In genomic region chr19:55198651-55199050, GRCh38 we compare ENCODE assay signal across 16 cellular contexts. TPM values are rescaled to one million over a fixed set of nuclear protein-coding genes. Genes with fewer than 3 reads are reported as not detected.
A peak's percentile ranks its signal among the peaks of the same experiment; 100 is the strongest.
DNase-seq lines count a peak whose midpoint lies in the region; ATAC-seq, FAIRE-seq and TF ChIP-seq lines count a peak whose summit lies in the region.
"Had no signal": no experiment of that assay in that cellular context is flagged by ENCODE, and none has a peak within 500 bp of the region (broad histone marks: within the 10 kb centered on the region; RNA-seq: fewer than 3 reads in every experiment).

No MANE protein-coding gene starts in this region.

- no peak for DNase-seq in SK-N-SH
- DNase-seq in hepatocyte (ENCODE audit: low spot score) = peak; percentile 5
- no peak for DNase-seq in neuronal stem cell (ENCODE audit: low spot score)
- no peak for DNase-seq in GM12892 (ENCODE audit: insufficient read length)
- DNase-seq in RKO (ENCODE audit: low spot score) = no peak
- no peak for DNase-seq in stimulated activated naive CD4-positive, alpha-beta T cell (lab: John Stamatoyannopoulos, UW)
- DNase-seq: AML-193; Caco-2; CD8-positive, alpha-beta memory T cell; GOT3; H9 had no signal

- H3K14ac ChIP-seq in neuronal stem cell (ENCODE audit: low read length) = no peak overlapping the region

- CTCF ChIA-PET in SK-N-SH (lab: Yijun Ruan, JAX) = interaction anchor here (1.4 kb wide), 1 partner anchor 269 kb away, joined by 4 read pairs; no protein-coding TSS in a partner anchor

- no peak for TF ChIP-seq POLR2A in GM12892 (IDR thresholded peaks at IDR 0.05; ENCODE audit: low read depth, low read length)

- H2BK5ac ChIP-seq in neuronal stem cell (ENCODE audit: low read length) = no peak overlapping the region

- H2BK120ac ChIP-seq in neuronal stem cell (ENCODE audit: low read depth, low read length) = no peak overlapping the region

- no peak for FAIRE-seq in GM12892 (lab: Jason Lieb, UNC)

- H2AK5ac ChIP-seq in neuronal stem cell (ENCODE audit: low read depth, low read length) = no peak overlapping the region

- ATAC-seq in SK-N-SH treated with all-trans-retinoic acid at 6 μM for 48 hours = no peak

- no peak for TF ChIP-seq CTCF in SK-N-SH (IDR thresholded peaks at IDR 0.05)
- no peak for TF ChIP-seq CTCF in hepatocyte (IDR thresholded peaks at IDR 0.05; ENCODE audit: poor library complexity)

- TF ChIP-seq RAD21 in SK-N-SH (IDR thresholded peaks at IDR 0.05; ENCODE audit: low read length) = no peak

- H3K4ac ChIP-seq in neuronal stem cell (ENCODE audit: low read length) = no peak overlapping the region

- no peak overlapping the region for H4K8ac ChIP-seq in neuronal stem cell (ENCODE audit: low read depth, low read length)

- peak overlapping the region; percentile 73 for H3K23ac ChIP-seq in neuronal stem cell (ENCODE audit: low read depth, low read length, poor library complexity)

- no peaks in the 10 kb centered on the region for H3K79me1 ChIP-seq in neuronal stem cell (ENCODE audit: low read depth, low read length)

- POLR2A ChIA-PET in SK-N-SH (lab: Yijun Ruan, JAX) = interaction anchor here (1.5 kb wide), 1 partner anchor 8 kb away, joined by 4 read pairs; no protein-coding TSS in a partner anchor

- H3K79me2 ChIP-seq in SK-N-SH (ENCODE audit: insufficient read depth) (no peaks in the 10 kb centered on the region), hepatocyte (no peaks in the 10 kb centered on the region)

- no peaks in the 10 kb centered on the region for H3F3A ChIP-seq in SK-N-SH (replicated peaks; ENCODE audit: insufficient read depth)

- no peaks in the 10 kb centered on the region for H3K9me3 ChIP-seq in SK-N-SH
- H3K9me3 ChIP-seq in hepatocyte (ENCODE audit: low read depth) = no peaks in the 10 kb centered on the region
- no peaks in the 10 kb centered on the region for H3K9me3 ChIP-seq in neuronal stem cell (replicated peaks in 1 of 2; ENCODE audit: control insufficient read depth in 2 of 2, insufficient read depth in 1 of 2, low read depth in 1 of 2, low read length in 2 of 2)
- H3K9me3 ChIP-seq: BLaER1, Caco-2 had no signal

- 65% methylated on average over 5 of the region's 5 CpGs for WGBS in SK-N-SH (ENCODE audit: low lambda C conversion rate)
- WGBS in hepatocyte (ENCODE audit: low lambda C conversion rate, missing lambda C conversion rate) = 73% methylated on average over 5 of the region's 5 CpGs
- WGBS in neuronal stem cell (ENCODE audit: extremely low coverage in 2 of 2, insufficient read length in 2 of 2, insufficient replicate concordance in 1 of 2), 2 donors = no CpG with 5 or more reads among the region's 5 CpGs

- H2AFZ ChIP-seq in SK-N-SH (ENCODE audit: low read depth) (no peak overlapping the region), hepatocyte (no peak overlapping the region), neuronal stem cell (ENCODE audit: low read length) (no peak overlapping the region)

- H3K27me3 ChIP-seq in SK-N-SH (ENCODE audit: insufficient read depth) (no peaks in the 10 kb centered on the region), hepatocyte (no peaks in the 10 kb centered on the region), neuronal stem cell (ENCODE audit: control insufficient read depth in 3 of 3, insufficient read depth in 3 of 3, low read depth in 1 of 3, low read length in 3 of 3) (peaks cover 0 to 2% (median 0%) of the 10 kb centered on the region in 3 experiments)
- H3K27me3 ChIP-seq: BLaER1 had no signal

- H3K27ac ChIP-seq in SK-N-SH (ENCODE audit: low read depth in 2 of 2, low read length in 1 of 2) (no peak overlapping the region), hepatocyte (no peak overlapping the region), neuronal stem cell (replicated peaks; ENCODE audit: low read length) (no peak overlapping the region)
- H3K27ac ChIP-seq: 22Rv1, BLaER1 had no signal

- no peak overlapping the region for H3K18ac ChIP-seq in neuronal stem cell (ENCODE audit: low read length)

- peak overlapping the region; percentile 24 for H4K91ac ChIP-seq in neuronal stem cell (ENCODE audit: low read depth, low read length, poor library complexity)

- H3K4me3 ChIP-seq in SK-N-SH (ENCODE audit: low read depth in 2 of 2, low read length in 1 of 2) (no peak overlapping the region), hepatocyte (no peak overlapping the region), neuronal stem cell (ENCODE audit: low read length in 2 of 2) (no peak overlapping the region)
- H3K4me3 ChIP-seq: BLaER1 had no signal

- H3K9me2 ChIP-seq in SK-N-SH (no peaks in the 10 kb centered on the region), hepatocyte (replicated peaks; ENCODE audit: insufficient read depth) (no peaks in the 10 kb centered on the region)

- H3K36me3 ChIP-seq in SK-N-SH (replicated peaks in 1 of 2; ENCODE audit: control insufficient read depth in 1 of 2, insufficient read depth in 2 of 2, low read length in 1 of 2) = no peaks in the 10 kb centered on the region
- no peaks in the 10 kb centered on the region for H3K36me3 ChIP-seq in hepatocyte (replicated peaks; ENCODE audit: insufficient read depth, low read depth)
- H3K36me3 ChIP-seq in neuronal stem cell (replicated peaks in 1 of 2; ENCODE audit: control insufficient read depth in 2 of 2, insufficient read depth in 2 of 2, low read length in 2 of 2) = no peaks in the 10 kb centered on the region
- H3K36me3 ChIP-seq: BLaER1 had no signal

- H3K9ac ChIP-seq in SK-N-SH (no peak overlapping the region), neuronal stem cell (ENCODE audit: low read depth, low read length, poor library complexity) (no peak overlapping the region)
- H3K9ac ChIP-seq: BLaER1 had no signal

- TF ChIP-seq EP300 in SK-N-SH (IDR thresholded peaks at IDR 0.05; ENCODE audit: borderline replicate concordance in 1 of 2, low read depth in 1 of 2, low read length in 1 of 2) = no peak

- H2BK12ac ChIP-seq in neuronal stem cell (ENCODE audit: low read length) = no peak overlapping the region

- no peaks in the 10 kb centered on the region for H4K20me1 ChIP-seq in SK-N-SH (ENCODE audit: insufficient read depth)
- no peaks in the 10 kb centered on the region for H4K20me1 ChIP-seq in hepatocyte (ENCODE audit: insufficient read depth, poor library complexity, severe bottlenecking)
- H4K20me1 ChIP-seq: BLaER1 had no signal

- no peak overlapping the region for H3K4me2 ChIP-seq in SK-N-SH
- H3K4me2 ChIP-seq in hepatocyte = no peak overlapping the region
- no peak overlapping the region for H3K4me2 ChIP-seq in neuronal stem cell (ENCODE audit: insufficient read depth, low read length, poor library complexity, severe bottlenecking)
- H3K4me2 ChIP-seq: BLaER1 had no signal

- H2BK15ac ChIP-seq in neuronal stem cell (ENCODE audit: low read length) = no peak overlapping the region

- H3K4me1 ChIP-seq in SK-N-SH (ENCODE audit: control insufficient read depth in 1 of 2, insufficient read depth in 2 of 2, low read depth in 1 of 2, low read length in 1 of 2) = no peaks in the 10 kb centered on the region
- H3K4me1 ChIP-seq in hepatocyte (ENCODE audit: insufficient read depth) = no peaks in the 10 kb centered on the region
- peaks cover 0 to 4% of the 10 kb centered on the region in 2 donors for H3K4me1 ChIP-seq in neuronal stem cell (ENCODE audit: control insufficient read depth in 2 of 2, insufficient read depth in 1 of 2, low read depth in 1 of 2, low read length in 2 of 2)
- H3K4me1 ChIP-seq: Caco-2 had no signal

TF ChIP-seq in SK-N-SH, 30 proteins besides CTCF, POLR2A, EP300 and RAD21 (continues in another document):
- TF ChIP-seq TEAD4 (IDR thresholded peaks at IDR 0.05; ENCODE audit: borderline replicate concordance, insufficient read depth) = no peak

TF ChIP-seq in PFSK-1, 5 proteins besides CTCF, POLR2A, EP300 and RAD21 (continues in another document):
- TF ChIP-seq TAF1 (IDR thresholded peaks at IDR 0.05; ENCODE audit: borderline replicate concordance, insufficient read depth, low read length) = no peak

RNA-seq across cellular contexts. Expression of gene PTPRH, which starts 10.7 kb away (rescaled TPM):
- polyA plus RNA-seq in SK-N-SH (2012; rRNA removed) (0.86 and 1.1 TPM in 2 replicates), hepatocyte (7.2 and 7.3 TPM in 2 replicates)
- polyA plus RNA-seq in SK-N-SH (2012; cell fraction: cytosol; rRNA removed) = 0.21 and 0.84 TPM in 2 replicates
- polyA plus RNA-seq in SK-N-SH (2012; cell fraction: nucleus; rRNA removed) = 1.5 and 1.9 TPM in 2 replicates
- polyA plus RNA-seq in PFSK-1 (2012; ENCODE audit: insufficient read length, low read depth) = 26.9 TPM
- 30.9 and 31.5 TPM in 2 replicates for total RNA-seq in hepatocyte
- polyA plus RNA-seq in neuronal stem cell (2013, experiment 1 of 2) = 0.29 TPM
- polyA plus RNA-seq in neuronal stem cell (2013, experiment 2 of 2) = 0.17 TPM
- polyA plus RNA-seq in GM12892 (2012; ENCODE audit: missing spikeins) = not detected
- total RNA-seq: CD8-positive, alpha-beta memory T cell had no signal
- polyA plus RNA-seq: CD8-positive, alpha-beta memory T cell; IgD-negative memory B cell had no signal

RNA-seq across cellular contexts. Expression of gene SYT5, which starts 18.6 kb away (rescaled TPM):
- polyA plus RNA-seq in SK-N-SH (2012; rRNA removed) (0.21 and 0.39 TPM in 2 replicates), hepatocyte (0.86 and 0.98 TPM in 2 replicates)
- 0.36 and 1.2 TPM in 2 replicates for polyA plus RNA-seq in SK-N-SH (2012; cell fraction: cytosol; rRNA removed)
- polyA plus RNA-seq in SK-N-SH (2012; cell fraction: nucleus; rRNA removed) = 1.1 and 2.2 TPM in 2 replicates
- 0.72 TPM for polyA plus RNA-seq in PFSK-1 (2012; ENCODE audit: insufficient read length, low read depth)
- total RNA-seq in hepatocyte = 0.60 and 1.4 TPM in 2 replicates
- 0.14 TPM for polyA plus RNA-seq in neuronal stem cell (2013, experiment 1 of 2)
- polyA plus RNA-seq in neuronal stem cell (2013, experiment 2 of 2) = 0.26 TPM
- not detected for polyA plus RNA-seq in GM12892 (2012; ENCODE audit: missing spikeins)
- total RNA-seq: Caco-2; CD8-positive, alpha-beta memory T cell had no signal

RNA-seq across cellular contexts. Expression of gene TMEM86B, which starts 29.9 kb away (rescaled TPM):
- 2.0 and 3.0 TPM in 2 replicates for polyA plus RNA-seq in SK-N-SH (2012; rRNA removed)
- polyA plus RNA-seq in SK-N-SH (2012; cell fraction: cytosol; rRNA removed) = 0.64 and 1.2 TPM in 2 replicates
- polyA plus RNA-seq in SK-N-SH (2012; cell fraction: nucleus; rRNA removed) = 17.1 and 28.6 TPM in 2 replicates
- polyA plus RNA-seq in PFSK-1 (2012; ENCODE audit: insufficient read length, low read depth) = 11.2 TPM
- total RNA-seq in hepatocyte = 18.6 and 21.1 TPM in 2 replicates
- polyA plus RNA-seq in hepatocyte = 48.6 and 62.3 TPM in 2 replicates
- 3.0 TPM for polyA plus RNA-seq in neuronal stem cell (2013, experiment 1 of 2)
- 3.0 TPM for polyA plus RNA-seq in neuronal stem cell (2013, experiment 2 of 2)
- polyA plus RNA-seq in GM12892 (2012; ENCODE audit: missing spikeins) = 2.0 TPM

RNA-seq across cellular contexts. Expression of gene DNAAF3, which starts 32.2 kb away (rescaled TPM):
- polyA plus RNA-seq in SK-N-SH (2012; rRNA removed) (2.4 and 2.5 TPM in 2 replicates), hepatocyte (3.8 and 4.9 TPM in 2 replicates)
- 0.53 and 0.93 TPM in 2 replicates for polyA plus RNA-seq in SK-N-SH (2012; cell fraction: cytosol; rRNA removed)
- 10.9 and 16.6 TPM in 2 replicates for polyA plus RNA-seq in SK-N-SH (2012; cell fraction: nucleus; rRNA removed)
- polyA plus RNA-seq in PFSK-1 (2012; ENCODE audit: insufficient read length, low read depth) = 36.8 TPM
- 0.17 and 1.9 TPM in 2 replicates for total RNA-seq in hepatocyte
- 6.3 TPM for polyA plus RNA-seq in neuronal stem cell (2013, experiment 1 of 2)
- 6.0 TPM for polyA plus RNA-seq in neuronal stem cell (2013, experiment 2 of 2)
- not detected for polyA plus RNA-seq in GM12892 (2012; ENCODE audit: missing spikeins)
- polyA plus RNA-seq: CD8-positive, alpha-beta memory T cell; IgD-negative memory B cell had no signal

RNA-seq across cellular contexts. Expression of gene TNNI3, which starts 41.1 kb away (rescaled TPM):
- polyA plus RNA-seq in SK-N-SH (2012; rRNA removed) (9.1 and 11.4 TPM in 2 replicates), hepatocyte (1.4 and 1.6 TPM in 2 replicates)
- 8.5 and 9.3 TPM in 2 replicates for polyA plus RNA-seq in SK-N-SH (2012; cell fraction: cytosol; rRNA removed)
- polyA plus RNA-seq in SK-N-SH (2012; cell fraction: nucleus; rRNA removed) = 6.4 and 7.0 TPM in 2 replicates
- 5.7 TPM for polyA plus RNA-seq in PFSK-1 (2012; ENCODE audit: insufficient read length, low read depth)
- 1.4 and 2.9 TPM in 2 replicates for total RNA-seq in hepatocyte
- 38.0 TPM for polyA plus RNA-seq in neuronal stem cell (2013, experiment 1 of 2)
- 36.6 TPM for polyA plus RNA-seq in neuronal stem cell (2013, experiment 2 of 2)
- not detected for polyA plus RNA-seq in GM12892 (2012; ENCODE audit: missing spikeins)
- total RNA-seq: CD8-positive, alpha-beta memory T cell had no signal
- polyA plus RNA-seq: CD8-positive, alpha-beta memory T cell; IgD-negative memory B cell had no signal
